ENCODE assay signal across 1 cellular context in the genomic region with DNA sequence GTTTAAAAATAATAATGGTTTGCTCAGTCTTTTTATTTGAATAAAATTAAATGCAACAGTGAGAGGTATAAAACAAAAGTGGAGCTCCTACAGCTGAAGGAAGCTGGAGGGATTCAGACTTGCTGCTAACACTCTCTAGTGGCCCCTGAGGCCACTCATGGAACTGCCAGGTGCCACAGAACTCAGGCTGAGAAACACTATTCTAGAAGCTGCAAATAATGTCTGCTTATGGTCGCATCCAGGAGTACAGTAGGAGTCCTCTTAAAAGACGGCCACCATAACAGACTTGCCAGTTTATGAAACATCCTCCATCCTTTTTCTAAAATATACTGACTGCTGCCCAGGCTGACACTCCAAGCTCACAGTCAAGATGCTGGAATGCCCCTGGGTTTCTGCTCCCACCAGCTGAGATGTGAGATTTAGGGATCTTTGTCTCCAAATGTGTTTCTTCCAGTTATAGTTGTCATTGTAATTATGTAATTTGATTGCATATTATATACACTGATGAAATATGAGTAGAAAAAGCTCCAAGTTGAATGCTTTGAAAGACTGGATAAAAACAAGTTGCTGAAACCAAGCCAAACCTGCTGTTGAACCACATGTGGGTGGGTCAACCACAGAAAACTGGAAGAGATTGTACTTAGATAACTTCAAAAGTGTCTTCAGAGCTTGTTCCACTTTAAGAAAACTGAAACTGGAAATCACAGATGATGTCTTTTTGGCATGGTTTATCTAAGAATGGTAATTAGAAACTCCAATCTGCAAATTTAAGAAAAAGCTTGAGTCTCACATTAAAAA.
TF ChIP-seq lines count a peak whose summit lies in the region.

No MANE protein-coding gene starts in this region.

TF ChIP-seq in GM12878, 131 proteins besides CTCF, POLR2A, EP300 and RAD21:
- TF ChIP-seq NFXL1 (IDR thresholded peaks at IDR 0.05; ENCODE audit: borderline replicate concordance), result no peak
- TF ChIP-seq CREB1 (IDR thresholded peaks at IDR 0.05; ENCODE audit: low read depth), result no peak
- TF ChIP-seq RCOR1 (conservative IDR thresholded peaks at IDR 0.05; ENCODE audit: low read depth, low read length), result no peak
- TF ChIP-seq ZNF274 (IDR thresholded peaks at IDR 0.05; ENCODE audit: insufficient read depth, insufficient read length), result peak; percentile 80
- no peak for TF ChIP-seq SPI1 (IDR thresholded peaks at IDR 0.05; ENCODE audit: borderline replicate concordance, insufficient read depth, low read depth, low read length)
- no peak for TF ChIP-seq BACH1 (IDR thresholded peaks at IDR 0.05; ENCODE audit: borderline replicate concordance)
- no peak for TF ChIP-seq WRNIP1 (IDR thresholded peaks at IDR 0.05; ENCODE audit: borderline replicate concordance, low read depth, low read length)
- TF ChIP-seq SMAD1 (IDR thresholded peaks at IDR 0.05; ENCODE audit: low read depth, partially characterized antibody), result no peak
- TF ChIP-seq, protein P1, sequence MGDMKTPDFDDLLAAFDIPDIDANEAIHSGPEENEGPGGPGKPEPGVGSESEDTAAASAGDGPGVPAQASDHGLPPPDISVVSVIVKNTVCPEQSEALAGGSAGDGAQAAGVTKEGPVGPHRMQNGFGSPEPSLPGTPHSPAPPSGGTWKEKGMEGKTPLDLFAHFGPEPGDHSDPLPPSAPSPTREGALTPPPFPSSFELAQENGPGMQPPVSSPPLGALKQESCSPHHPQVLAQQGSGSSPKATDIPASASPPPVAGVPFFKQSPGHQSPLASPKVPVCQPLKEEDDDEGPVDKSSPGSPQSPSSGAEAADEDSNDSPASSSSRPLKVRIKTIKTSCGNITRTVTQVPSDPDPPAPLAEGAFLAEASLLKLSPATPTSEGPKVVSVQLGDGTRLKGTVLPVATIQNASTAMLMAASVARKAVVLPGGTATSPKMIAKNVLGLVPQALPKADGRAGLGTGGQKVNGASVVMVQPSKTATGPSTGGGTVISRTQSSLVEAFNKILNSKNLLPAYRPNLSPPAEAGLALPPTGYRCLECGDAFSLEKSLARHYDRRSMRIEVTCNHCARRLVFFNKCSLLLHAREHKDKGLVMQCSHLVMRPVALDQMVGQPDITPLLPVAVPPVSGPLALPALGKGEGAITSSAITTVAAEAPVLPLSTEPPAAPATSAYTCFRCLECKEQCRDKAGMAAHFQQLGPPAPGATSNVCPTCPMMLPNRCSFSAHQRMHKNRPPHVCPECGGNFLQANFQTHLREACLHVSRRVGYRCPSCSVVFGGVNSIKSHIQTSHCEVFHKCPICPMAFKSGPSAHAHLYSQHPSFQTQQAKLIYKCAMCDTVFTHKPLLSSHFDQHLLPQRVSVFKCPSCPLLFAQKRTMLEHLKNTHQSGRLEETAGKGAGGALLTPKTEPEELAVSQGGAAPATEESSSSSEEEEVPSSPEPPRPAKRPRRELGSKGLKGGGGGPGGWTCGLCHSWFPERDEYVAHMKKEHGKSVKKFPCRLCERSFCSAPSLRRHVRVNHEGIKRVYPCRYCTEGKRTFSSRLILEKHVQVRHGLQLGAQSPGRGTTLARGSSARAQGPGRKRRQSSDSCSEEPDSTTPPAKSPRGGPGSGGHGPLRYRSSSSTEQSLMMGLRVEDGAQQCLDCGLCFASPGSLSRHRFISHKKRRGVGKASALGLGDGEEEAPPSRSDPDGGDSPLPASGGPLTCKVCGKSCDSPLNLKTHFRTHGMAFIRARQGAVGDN (IDR thresholded peaks at IDR 0.05), result no peak
- TF ChIP-seq MXI1 (IDR thresholded peaks at IDR 0.05; ENCODE audit: low read depth, low read length), result no peak
- no peak for TF ChIP-seq RELA (IDR thresholded peaks at IDR 0.05; ENCODE audit: borderline replicate concordance, partially characterized antibody)
- TF ChIP-seq JUND (IDR thresholded peaks at IDR 0.05; ENCODE audit: low read depth, low read length), result no peak
- TF ChIP-seq ETV6 (conservative IDR thresholded peaks at IDR 0.05 in 1 of 2, IDR thresholded peaks at IDR 0.05 in 1 of 2; ENCODE audit: borderline replicate concordance in 1 of 2, low read depth in 1 of 2), result no peak
- no peak for TF ChIP-seq RAD51 (IDR thresholded peaks at IDR 0.05)
- TF ChIP-seq POLR2AphosphoS2 (IDR thresholded peaks at IDR 0.05; ENCODE audit: low read depth, low read length), result no peak
- TF ChIP-seq RFX5 (IDR thresholded peaks at IDR 0.05; ENCODE audit: low read depth, low read length), result no peak
- TF ChIP-seq SMAD5 (IDR thresholded peaks at IDR 0.05; ENCODE audit: low read depth), result no peak
- no peak for TF ChIP-seq CHD1 (IDR thresholded peaks at IDR 0.05; ENCODE audit: low read depth, low read length)
- TF ChIP-seq, protein P2, sequence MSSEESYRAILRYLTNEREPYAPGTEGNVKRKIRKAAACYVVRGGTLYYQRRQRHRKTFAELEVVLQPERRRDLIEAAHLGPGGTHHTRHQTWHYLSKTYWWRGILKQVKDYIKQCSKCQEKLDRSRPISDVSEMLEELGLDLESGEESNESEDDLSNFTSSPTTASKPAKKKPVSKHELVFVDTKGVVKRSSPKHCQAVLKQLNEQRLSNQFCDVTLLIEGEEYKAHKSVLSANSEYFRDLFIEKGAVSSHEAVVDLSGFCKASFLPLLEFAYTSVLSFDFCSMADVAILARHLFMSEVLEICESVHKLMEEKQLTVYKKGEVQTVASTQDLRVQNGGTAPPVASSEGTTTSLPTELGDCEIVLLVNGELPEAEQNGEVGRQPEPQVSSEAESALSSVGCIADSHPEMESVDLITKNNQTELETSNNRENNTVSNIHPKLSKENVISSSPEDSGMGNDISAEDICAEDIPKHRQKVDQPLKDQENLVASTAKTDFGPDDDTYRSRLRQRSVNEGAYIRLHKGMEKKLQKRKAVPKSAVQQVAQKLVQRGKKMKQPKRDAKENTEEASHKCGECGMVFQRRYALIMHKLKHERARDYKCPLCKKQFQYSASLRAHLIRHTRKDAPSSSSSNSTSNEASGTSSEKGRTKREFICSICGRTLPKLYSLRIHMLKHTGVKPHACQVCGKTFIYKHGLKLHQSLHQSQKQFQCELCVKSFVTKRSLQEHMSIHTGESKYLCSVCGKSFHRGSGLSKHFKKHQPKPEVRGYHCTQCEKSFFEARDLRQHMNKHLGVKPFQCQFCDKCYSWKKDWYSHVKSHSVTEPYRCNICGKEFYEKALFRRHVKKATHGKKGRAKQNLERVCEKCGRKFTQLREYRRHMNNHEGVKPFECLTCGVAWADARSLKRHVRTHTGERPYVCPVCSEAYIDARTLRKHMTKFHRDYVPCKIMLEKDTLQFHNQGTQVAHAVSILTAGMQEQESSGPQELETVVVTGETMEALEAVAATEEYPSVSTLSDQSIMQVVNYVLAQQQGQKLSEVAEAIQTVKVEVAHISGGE (CRISPR knock-in tag; IDR thresholded peaks at IDR 0.05), result no peak
- peak; percentile 45; the same call in 1 of the 2 replicates for TF ChIP-seq RUNX3 (IDR thresholded peaks at IDR 0.05; ENCODE audit: low read length)
- 0 out of 2 replicates have a peak, but pooled peaks have one; percentile 33 for TF ChIP-seq CBX5 (IDR thresholded peaks at IDR 0.05; ENCODE audit: low read depth)
- TF ChIP-seq SMC3 (IDR thresholded peaks at IDR 0.05; ENCODE audit: borderline replicate concordance, low read length), result no peak
- TF ChIP-seq BHLHE40 (IDR thresholded peaks at IDR 0.05; ENCODE audit: borderline replicate concordance in 1 of 2, low read depth in 2 of 2, low read length in 1 of 2), result no peak
- TF ChIP-seq ZNF217 (IDR thresholded peaks at IDR 0.05), result no peak
TF ChIP-seq in GM12878: peak in this region for 3.
